Comparison of ENCODE assay signal across 8 cellular contexts in the genomic region with DNA sequence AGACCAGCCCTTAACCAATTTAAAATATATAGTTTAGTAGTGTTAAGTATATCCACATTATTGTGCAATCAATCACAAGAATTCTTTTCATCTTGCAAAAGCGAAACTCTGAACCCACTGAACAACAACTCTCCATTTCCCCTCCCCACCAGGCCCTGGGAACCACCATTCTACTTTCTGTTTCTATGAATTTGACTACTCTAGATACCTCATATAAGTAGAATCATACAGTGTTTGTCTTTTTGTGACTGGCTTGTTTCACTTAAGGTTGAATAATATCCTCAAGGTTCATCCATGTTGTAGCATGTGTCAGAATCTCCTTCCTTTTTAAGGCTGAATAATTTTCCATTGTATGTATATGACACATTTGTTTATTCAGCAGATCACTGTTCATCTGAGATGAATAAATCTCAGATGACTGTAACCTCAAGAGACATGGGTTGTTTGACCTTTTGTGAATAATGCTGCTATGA. TPM values are rescaled to one million over a fixed set of nuclear protein-coding genes. Genes with fewer than 3 reads are reported as not detected.
DNase-seq lines count a peak whose midpoint lies in the region; ATAC-seq and TF ChIP-seq lines count a peak whose summit lies in the region.

No MANE protein-coding gene starts in this region.

- no peak for TF ChIP-seq POLR2A in ovary (IDR thresholded peaks at IDR 0.05)

- in situ Hi-C loops in GM13976 (cut with MboI; ENCODE audit: low sequenced_read_pairs, unreplicated experiment) = loop anchor here (10.0 kb wide), 1 partner anchor 96 kb away; no protein-coding TSS in a partner anchor

- peaks cover 2% of the 10 kb centered on the region for H3K27me3 Mint-ChIP-seq in activated CD4-positive, alpha-beta T cell treated with anti-CD3 and anti-CD28 coated beads for 36 hours
- H3K27me3 Mint-ChIP-seq in WTC11 (ENCODE audit: low read depth) = no peaks in the 10 kb centered on the region

- H3K4me3 ChIP-seq in fibroblast of the aortic adventitia (ENCODE audit: low read depth, low read length) (no peak overlapping the region), ovary (no peak overlapping the region)

- DNase-seq in activated CD4-positive, alpha-beta T cell treated with anti-CD3 and anti-CD28 coated beads for 36 hours = peak; percentile 85
- DNase-seq in fibroblast of the aortic adventitia (ENCODE audit: low read depth) (peak; percentile 32), ovary (no peak), WTC11 (ENCODE audit: low spot score) (no peak), GM13976 (ENCODE audit: low spot score) (no peak), NCI-H82 treated with DMSO at 0.1 percent for 48 hours (lab: John Stamatoyannopoulos, UW; ENCODE audit: unreplicated experiment) (no peak)

- CTCF ChIA-PET in activated CD4-positive, alpha-beta T cell treated with anti-CD3 and anti-CD28 coated beads for 36 hours (lab: Charles Lee) = interaction anchor here (0.9 to 8.3 kb wide), 5 partner anchors 10 to 100 kb away, joined by 3 to 71 read pairs (median 5); no protein-coding TSS in a partner anchor
- CTCF ChIA-PET in WTC11 (lab: Charles Lee) = no interaction called here

- no peaks in the 10 kb centered on the region for H3K9me3 ChIP-seq in ovary

- POLR2A ChIA-PET in activated CD4-positive, alpha-beta T cell treated with anti-CD3 and anti-CD28 coated beads for 36 hours (lab: Charles Lee) = no interaction called here
- POLR2A ChIA-PET in WTC11 (lab: Charles Lee) = interaction anchor here (0.7 kb wide), 1 partner anchor 8 kb away, joined by 3 read pairs; no protein-coding TSS in a partner anchor

- H3K36me3 Mint-ChIP-seq in activated CD4-positive, alpha-beta T cell treated with anti-CD3 and anti-CD28 coated beads for 36 hours (ENCODE audit: low read depth) = no peaks in the 10 kb centered on the region
- H3K36me3 Mint-ChIP-seq in WTC11 = no peaks in the 10 kb centered on the region

- peaks cover 3% of the 10 kb centered on the region for H3K4me1 ChIP-seq in ovary (ENCODE audit: insufficient read depth)

- TF ChIP-seq EP300 in ovary (IDR thresholded peaks at IDR 0.05) = no peak

- no peaks in the 10 kb centered on the region for H3K9me3 Mint-ChIP-seq in activated CD4-positive, alpha-beta T cell treated with anti-CD3 and anti-CD28 coated beads for 36 hours (ENCODE audit: low read depth)
- no peaks in the 10 kb centered on the region for H3K9me3 Mint-ChIP-seq in WTC11

- no peak overlapping the region for H3K27ac ChIP-seq in ovary

- intact Hi-C loops in activated CD4-positive, alpha-beta T cell treated with anti-CD3 and anti-CD28 coated beads for 36 hours (cut with DNase I, micrococcal nuclease) = loop anchor here (1.0 to 10.0 kb wide), 10 partner anchors 29 to 1752 kb away; partner anchors contain the start of gene GALM (in 2 of the 2)
- intact Hi-C loops in ovary (cut with DNase I) = loop anchor here in 1 of 4 donors (10.0 kb wide), 1 partner anchor 54 kb away; no protein-coding TSS in a partner anchor

- TF ChIP-seq CTCF in fibroblast of the aortic adventitia (IDR thresholded peaks at IDR 0.05; ENCODE audit: insufficient read depth, low read length) (no peak), ovary (IDR thresholded peaks at IDR 0.05) (no peak), WTC11 (IDR thresholded peaks at IDR 0.05) (no peak), GM13976 (IDR thresholded peaks at IDR 0.05; ENCODE audit: borderline replicate concordance, control extremely low read depth, extremely low read depth, insufficient read depth, missing control alignments) (no peak)

- no peaks in the 10 kb centered on the region for H3K27me3 ChIP-seq in ovary

- no peaks in the 10 kb centered on the region for H3K36me3 ChIP-seq in ovary

- peak overlapping the region; percentile 84 for H3K27ac Mint-ChIP-seq in activated CD4-positive, alpha-beta T cell treated with anti-CD3 and anti-CD28 coated beads for 36 hours
- no peak overlapping the region for H3K27ac Mint-ChIP-seq in WTC11

- 79 to 90% (median 82%) methylated on average over 1 of the region's 1 CpG for WGBS in ovary, 3 donors

- peaks cover 44% of the 10 kb centered on the region for H3K4me1 Mint-ChIP-seq in activated CD4-positive, alpha-beta T cell treated with anti-CD3 and anti-CD28 coated beads for 36 hours
- H3K4me1 Mint-ChIP-seq in WTC11 = peaks cover 10% of the 10 kb centered on the region

- peak; percentile 46 for ATAC-seq in GM19035 (IDR thresholded peaks at IDR 0.05; ENCODE audit: unreplicated experiment)
- peak; percentile 47 for ATAC-seq in HG03103 (IDR thresholded peaks at IDR 0.05; ENCODE audit: low read depth, unreplicated experiment)
- ATAC-seq in activated CD4-positive, alpha-beta T cell treated with anti-CD3 and anti-CD28 coated beads for 36 hours = peak; percentile 71
- no peak for ATAC-seq in WTC11

- H3K4me3 Mint-ChIP-seq in activated CD4-positive, alpha-beta T cell treated with anti-CD3 and anti-CD28 coated beads for 36 hours = peak overlapping the region; percentile 12
- no peak overlapping the region for H3K4me3 Mint-ChIP-seq in WTC11

TF ChIP-seq in WTC11, 78 proteins besides CTCF, POLR2A, EP300 and RAD21:
- TF ChIP-seq, protein P1, sequence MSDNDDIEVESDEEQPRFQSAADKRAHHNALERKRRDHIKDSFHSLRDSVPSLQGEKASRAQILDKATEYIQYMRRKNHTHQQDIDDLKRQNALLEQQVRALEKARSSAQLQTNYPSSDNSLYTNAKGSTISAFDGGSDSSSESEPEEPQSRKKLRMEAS (CRISPR knock-in tag; IDR thresholded peaks at IDR 0.05) = no peak
- no peak for TF ChIP-seq SMAD3 (CRISPR knock-in tag; IDR thresholded peaks at IDR 0.05; ENCODE audit: borderline replicate concordance)
- TF ChIP-seq CREM (CRISPR knock-in tag; IDR thresholded peaks at IDR 0.05) = no peak
- no peak for TF ChIP-seq ZNF121 (CRISPR knock-in tag; IDR thresholded peaks at IDR 0.05)
- TF ChIP-seq, protein P2, sequence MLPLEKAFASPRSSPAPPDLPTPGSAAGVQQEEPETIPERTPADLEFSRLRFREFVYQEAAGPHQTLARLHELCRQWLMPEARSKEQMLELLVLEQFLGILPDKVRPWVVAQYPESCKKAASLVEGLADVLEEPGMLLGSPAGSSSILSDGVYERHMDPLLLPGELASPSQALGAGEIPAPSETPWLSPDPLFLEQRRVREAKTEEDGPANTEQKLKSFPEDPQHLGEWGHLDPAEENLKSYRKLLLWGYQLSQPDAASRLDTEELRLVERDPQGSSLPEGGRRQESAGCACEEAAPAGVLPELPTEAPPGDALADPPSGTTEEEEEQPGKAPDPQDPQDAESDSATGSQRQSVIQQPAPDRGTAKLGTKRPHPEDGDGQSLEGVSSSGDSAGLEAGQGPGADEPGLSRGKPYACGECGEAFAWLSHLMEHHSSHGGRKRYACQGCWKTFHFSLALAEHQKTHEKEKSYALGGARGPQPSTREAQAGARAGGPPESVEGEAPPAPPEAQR (CRISPR knock-in tag; IDR thresholded peaks at IDR 0.05) = no peak
- TF ChIP-seq ZNF671 (CRISPR knock-in tag; IDR thresholded peaks at IDR 0.05) = no peak
- TF ChIP-seq, protein P3, sequence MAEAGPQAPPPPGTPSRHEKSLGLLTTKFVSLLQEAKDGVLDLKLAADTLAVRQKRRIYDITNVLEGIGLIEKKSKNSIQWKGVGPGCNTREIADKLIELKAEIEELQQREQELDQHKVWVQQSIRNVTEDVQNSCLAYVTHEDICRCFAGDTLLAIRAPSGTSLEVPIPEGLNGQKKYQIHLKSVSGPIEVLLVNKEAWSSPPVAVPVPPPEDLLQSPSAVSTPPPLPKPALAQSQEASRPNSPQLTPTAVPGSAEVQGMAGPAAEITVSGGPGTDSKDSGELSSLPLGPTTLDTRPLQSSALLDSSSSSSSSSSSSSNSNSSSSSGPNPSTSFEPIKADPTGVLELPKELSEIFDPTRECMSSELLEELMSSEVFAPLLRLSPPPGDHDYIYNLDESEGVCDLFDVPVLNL (CRISPR knock-in tag; IDR thresholded peaks at IDR 0.05; ENCODE audit: borderline replicate concordance, low read depth) = no peak
- no peak for TF ChIP-seq ZNF263 (CRISPR knock-in tag; IDR thresholded peaks at IDR 0.05; ENCODE audit: low read depth)
- no peak for TF ChIP-seq OVOL2 (CRISPR knock-in tag; IDR thresholded peaks at IDR 0.05; ENCODE audit: borderline replicate concordance)
- no peak for TF ChIP-seq ZNF416 (CRISPR knock-in tag; IDR thresholded peaks at IDR 0.05)
- no peak for TF ChIP-seq ERG (CRISPR knock-in tag; IDR thresholded peaks at IDR 0.05)
- no peak for TF ChIP-seq TP53 (CRISPR knock-in tag; IDR thresholded peaks at IDR 0.05)
- TF ChIP-seq ZNF512 (CRISPR knock-in tag; IDR thresholded peaks at IDR 0.05; ENCODE audit: borderline replicate concordance) = no peak
- TF ChIP-seq CBFB (CRISPR knock-in tag; IDR thresholded peaks at IDR 0.05; ENCODE audit: low read depth) = no peak

RNA-seq across cellular contexts. Expression of gene SOS1, which starts 8.1 kb away (rescaled TPM):
- 10 to 100 TPM; 30.1 to 32.0 TPM for total RNA-seq in activated CD4-positive, alpha-beta T cell treated with anti-CD3 and anti-CD28 coated beads for 36 hours
- total RNA-seq in fibroblast of the aortic adventitia (ENCODE audit: low replicate concordance) (27.9 and 36.1 TPM in 2 replicates), ovary (10 to 100 TPM; 23.2 to 70.1 (median 44.6) TPM), WTC11 (2021) (28.4 to 33.9 TPM (median 28.7 TPM) in 3 replicates)
- 10 to 100 TPM; 14.4 to 38.4 TPM for polyA plus RNA-seq in ovary

Comparison
In these comparisons a context has a peak if more than half of its experiments do, and no peak if none do; other contexts are left out.
1. DNase-seq: peak in activated CD4-positive, alpha-beta T cell treated with anti-CD3 and anti-CD28 coated beads for 36 hours (single experiment) and fibroblast of the aortic adventitia (single experiment); none in ovary (0 of 5), WTC11 (single experiment), GM13976 (single experiment) and NCI-H82 treated with DMSO at 0.1 percent for 48 hours (single experiment).